ENCODE assay signal across 17 cellular contexts in genomic region chr14:72404998-72405397, GRCh38.
A peak's percentile ranks its signal among the peaks of the same experiment; 100 is the strongest.
DNase-seq lines count a peak whose midpoint lies in the region; ATAC-seq and TF ChIP-seq lines count a peak whose summit lies in the region.
"Had no signal": no experiment of that assay in that cellular context is flagged by ENCODE, and none has a peak within 500 bp of the region (broad histone marks: within the 10 kb centered on the region; RNA-seq: fewer than 3 reads in every experiment).

No MANE protein-coding gene starts in this region.

- H3K4me3 Mint-ChIP-seq in WTC11 = no peak overlapping the region
- H3K4me3 Mint-ChIP-seq: CD4-positive, alpha-beta T cell had no signal

- whole genome bisulfite sequencing in mesendoderm (ENCODE audit: extremely low coverage, insufficient coverage, low lambda C conversion rate) = no CpG with 5 or more reads among the region's 3 CpGs

- intact Hi-C loops in left cardiac atrium (cut with DNase I) = no loop called here

- POLR2A ChIA-PET in WTC11 (lab: Charles Lee) = no interaction called here

- peaks cover 3% of the 10 kb centered on the region; the same call in 1 of the 2 replicates for H3K4me1 Mint-ChIP-seq in WTC11

- no peak overlapping the region for H3K56ac ChIP-seq in mesendoderm (ENCODE audit: low read length)

- H3K4me1 ChIP-seq in mesendoderm (ENCODE audit: control insufficient read depth, low read depth, low read length) = no peaks in the 10 kb centered on the region

- no peak for TF ChIP-seq CTCF in C4-2B (conservative IDR thresholded peaks at IDR 0.05)
- no peak for TF ChIP-seq CTCF in WTC11 (IDR thresholded peaks at IDR 0.05)

- no peaks in the 10 kb centered on the region for H3K27me3 Mint-ChIP-seq in WTC11 (ENCODE audit: low read depth)

- no peak overlapping the region for H3K18ac ChIP-seq in mesendoderm (ENCODE audit: low read length)

- H3K9ac ChIP-seq in mesendoderm (ENCODE audit: low read length) = no peak overlapping the region
- H3K9ac ChIP-seq: BLaER1 treated with 17β-estradiol and CSF1 and Interleukin-3, amounts not matched to agents 10 nM and 100 nM had no signal

- no peaks in the 10 kb centered on the region for H3K79me1 ChIP-seq in mesendoderm (ENCODE audit: low read length)

- H3K27ac ChIP-seq in C4-2B (peak overlapping the region; percentile 50), mesendoderm (ENCODE audit: low read depth, low read length) (no peak overlapping the region)
- H3K27ac ChIP-seq: BLaER1 treated with 17β-estradiol and CSF1 and Interleukin-3, amounts not matched to agents 10 nM and 100 nM had no signal

- H3K27ac Mint-ChIP-seq in WTC11 = no peak overlapping the region
- H3K27ac Mint-ChIP-seq: CD4-positive, alpha-beta T cell had no signal

- CTCF ChIA-PET in WTC11 (lab: Charles Lee) = interaction anchor here (1.0 kb wide), 1 partner anchor 15 kb away, joined by 3 read pairs; no protein-coding TSS in a partner anchor

- no peak overlapping the region for H3K4me2 ChIP-seq in mesendoderm (ENCODE audit: low read length)
- H3K4me2 ChIP-seq: BLaER1 treated with 17β-estradiol and CSF1 and Interleukin-3, amounts not matched to agents 10 nM and 100 nM had no signal

- H4K5ac ChIP-seq in mesendoderm (ENCODE audit: low read length) = no peak overlapping the region

- H3K23ac ChIP-seq in mesendoderm (ENCODE audit: low read length) = no peak overlapping the region

- H3K36me3 ChIP-seq in H7 (replicated peaks; ENCODE audit: control insufficient read depth, insufficient read depth, low read length) = no peaks in the 10 kb centered on the region
- H3K36me3 ChIP-seq in mesendoderm (ENCODE audit: control insufficient read depth, insufficient read depth, low read length) = no peaks in the 10 kb centered on the region
- H3K36me3 ChIP-seq: BLaER1 treated with 17β-estradiol and CSF1 and Interleukin-3, amounts not matched to agents 10 nM and 100 nM had no signal

- H2AK5ac ChIP-seq in mesendoderm (ENCODE audit: low read length) = no peak overlapping the region

- DNase-seq in H7 (peak; percentile 24), WTC11 (ENCODE audit: low spot score) (no peak), mesendoderm (peak; percentile 63), ecto neural progenitor cell (ENCODE audit: low spot score) (no peak), GM19240 (ENCODE audit: insufficient read length, low spot score) (no peak), left cardiac atrium (no peak), activated gamma-delta T cell treated with Interleukin-2 at 50 U/mL for 16 hours (no peak)
- DNase-seq: ACHN; Calu3; CD4-positive, alpha-beta T cell; DMS 273 treated with DMSO at 0.1 percent for 48 hours; GOT3; IMR-90 had no signal

- H3K9me3 Mint-ChIP-seq in WTC11 = peaks cover 14% of the 10 kb centered on the region

- no peaks in the 10 kb centered on the region for H3K79me2 ChIP-seq in mesendoderm (ENCODE audit: control insufficient read depth, insufficient read depth, low read length)

- no peak overlapping the region for H2BK120ac ChIP-seq in mesendoderm (ENCODE audit: low read depth, low read length)

- H3K27me3 ChIP-seq in H7 (ENCODE audit: control insufficient read depth, insufficient read depth, low read length) = no peaks in the 10 kb centered on the region
- no peaks in the 10 kb centered on the region for H3K27me3 ChIP-seq in mesendoderm (ENCODE audit: insufficient read depth, low read length, poor library complexity)
- H3K27me3 ChIP-seq: BLaER1 treated with 17β-estradiol and CSF1 and Interleukin-3, amounts not matched to agents 10 nM and 100 nM had no signal

- H2BK5ac ChIP-seq in mesendoderm (ENCODE audit: low read length) = no peak overlapping the region

- H2BK15ac ChIP-seq in mesendoderm (replicated peaks; ENCODE audit: low read depth) = no peak overlapping the region

- peak; percentile 56; the same call in 1 of the 2 replicates for ATAC-seq in WTC11
- no peak for ATAC-seq in left cardiac atrium
- ATAC-seq: GM12878, HCT116 had no signal

- H3K36me3 Mint-ChIP-seq in WTC11 = peaks cover 2% of the 10 kb centered on the region; the same call in 1 of the 2 replicates

- no peak overlapping the region for H3K4ac ChIP-seq in mesendoderm (ENCODE audit: low read depth, low read length)

- no peak overlapping the region for H3K4me3 ChIP-seq in H7 (ENCODE audit: insufficient read depth, low read depth, low read length)
- H3K4me3 ChIP-seq in mesendoderm (ENCODE audit: low read length) = no peak overlapping the region
- H3K4me3 ChIP-seq: BLaER1 treated with 17β-estradiol and CSF1 and Interleukin-3, amounts not matched to agents 10 nM and 100 nM; GM12878 had no signal

- H4K8ac ChIP-seq in mesendoderm (ENCODE audit: low read depth, low read length) = no peak overlapping the region

TF ChIP-seq in WTC11, 78 proteins besides CTCF, POLR2A, EP300 and RAD21 (continues in another document):
- TF ChIP-seq KAT7 (CRISPR knock-in tag; IDR thresholded peaks at IDR 0.05; ENCODE audit: borderline replicate concordance) (no peak), MYBL2 (CRISPR knock-in tag; IDR thresholded peaks at IDR 0.05) (no peak), CBFB (CRISPR knock-in tag; IDR thresholded peaks at IDR 0.05; ENCODE audit: low read depth) (no peak), NR3C1 (CRISPR knock-in tag; conservative IDR thresholded peaks at IDR 0.05; ENCODE audit: low read depth) (no peak), ZNF396 (CRISPR knock-in tag; IDR thresholded peaks at IDR 0.05; ENCODE audit: borderline replicate concordance) (no peak), USF1 (CRISPR knock-in tag; IDR thresholded peaks at IDR 0.05) (no peak), PRRX2 (CRISPR knock-in tag; IDR thresholded peaks at IDR 0.05) (no peak), ATF1 (CRISPR knock-in tag; IDR thresholded peaks at IDR 0.05) (no peak), SOX15 (CRISPR knock-in tag; IDR thresholded peaks at IDR 0.05) (no peak), PRDM15 (CRISPR knock-in tag; IDR thresholded peaks at IDR 0.05) (no peak), ZNF317 (CRISPR knock-in tag; IDR thresholded peaks at IDR 0.05; ENCODE audit: borderline replicate concordance, low read depth) (no peak), ZNF532 (CRISPR knock-in tag; IDR thresholded peaks at IDR 0.05; ENCODE audit: borderline replicate concordance) (no peak)

Comparison
In these comparisons a context has a peak if more than half of its experiments do, and no peak if none do; other contexts are left out.
1. DNase-seq: peak in H7 (single experiment) and mesendoderm (single experiment); none in WTC11 (single experiment), ecto neural progenitor cell (single experiment), GM19240 (single experiment), left cardiac atrium (single experiment) and activated gamma-delta T cell treated with Interleukin-2 at 50 U/mL for 16 hours (single experiment).